In genomic region chr5:178417391-178417811, GRCh38 we compare ENCODE assay signal across 1 cellular context.
A peak's percentile ranks its signal among the peaks of the same experiment; 100 is the strongest.
TF ChIP-seq lines count a peak whose summit lies in the region.

No MANE protein-coding gene starts in this region.

TF ChIP-seq in K562, 482 proteins besides CTCF, POLR2A, EP300 and RAD21 (continued from another document and continues in another):
- no peak for TF ChIP-seq TFE3 (CRISPR knock-in tag; IDR thresholded peaks at IDR 0.05)
- TF ChIP-seq ZNF174 (CRISPR knock-in tag; IDR thresholded peaks at IDR 0.05) = no peak
- TF ChIP-seq ZNF584 (CRISPR knock-in tag; IDR thresholded peaks at IDR 0.05; ENCODE audit: low read depth) = no peak
- TF ChIP-seq MNT (conservative IDR thresholded peaks at IDR 0.05) = no peak
- no peak for TF ChIP-seq CAMTA2 (CRISPR knock-in tag; conservative IDR thresholded peaks at IDR 0.05)
- peak; percentile 95 for TF ChIP-seq KLF16 (IDR thresholded peaks at IDR 0.05)
- TF ChIP-seq ELF4 (CRISPR knock-in tag; IDR thresholded peaks at IDR 0.05) = peak; percentile 81
- TF ChIP-seq MED1 (CRISPR knock-in tag; IDR thresholded peaks at IDR 0.05; ENCODE audit: borderline replicate concordance) = no peak
- TF ChIP-seq USF2 (CRISPR knock-in tag; IDR thresholded peaks at IDR 0.05) = no peak
- TF ChIP-seq ZNF24 (IDR thresholded peaks at IDR 0.05) = no peak
- TF ChIP-seq ZNF3 (CRISPR knock-in tag; IDR thresholded peaks at IDR 0.05) = no peak
- TF ChIP-seq RHOXF2B (CRISPR knock-in tag; conservative IDR thresholded peaks at IDR 0.05) = no peak
- no peak for TF ChIP-seq ELK3 (CRISPR knock-in tag; IDR thresholded peaks at IDR 0.05)
- TF ChIP-seq CBX2 (IDR thresholded peaks at IDR 0.05; ENCODE audit: insufficient read depth, low read length, poor library complexity, severe bottlenecking) = no peak
- TF ChIP-seq ZNF12 (CRISPR knock-in tag; IDR thresholded peaks at IDR 0.05) = no peak
- TF ChIP-seq EZH2 (IDR thresholded peaks at IDR 0.05; ENCODE audit: borderline replicate concordance, low read depth, low read length) = no peak
- TF ChIP-seq, protein P1, sequence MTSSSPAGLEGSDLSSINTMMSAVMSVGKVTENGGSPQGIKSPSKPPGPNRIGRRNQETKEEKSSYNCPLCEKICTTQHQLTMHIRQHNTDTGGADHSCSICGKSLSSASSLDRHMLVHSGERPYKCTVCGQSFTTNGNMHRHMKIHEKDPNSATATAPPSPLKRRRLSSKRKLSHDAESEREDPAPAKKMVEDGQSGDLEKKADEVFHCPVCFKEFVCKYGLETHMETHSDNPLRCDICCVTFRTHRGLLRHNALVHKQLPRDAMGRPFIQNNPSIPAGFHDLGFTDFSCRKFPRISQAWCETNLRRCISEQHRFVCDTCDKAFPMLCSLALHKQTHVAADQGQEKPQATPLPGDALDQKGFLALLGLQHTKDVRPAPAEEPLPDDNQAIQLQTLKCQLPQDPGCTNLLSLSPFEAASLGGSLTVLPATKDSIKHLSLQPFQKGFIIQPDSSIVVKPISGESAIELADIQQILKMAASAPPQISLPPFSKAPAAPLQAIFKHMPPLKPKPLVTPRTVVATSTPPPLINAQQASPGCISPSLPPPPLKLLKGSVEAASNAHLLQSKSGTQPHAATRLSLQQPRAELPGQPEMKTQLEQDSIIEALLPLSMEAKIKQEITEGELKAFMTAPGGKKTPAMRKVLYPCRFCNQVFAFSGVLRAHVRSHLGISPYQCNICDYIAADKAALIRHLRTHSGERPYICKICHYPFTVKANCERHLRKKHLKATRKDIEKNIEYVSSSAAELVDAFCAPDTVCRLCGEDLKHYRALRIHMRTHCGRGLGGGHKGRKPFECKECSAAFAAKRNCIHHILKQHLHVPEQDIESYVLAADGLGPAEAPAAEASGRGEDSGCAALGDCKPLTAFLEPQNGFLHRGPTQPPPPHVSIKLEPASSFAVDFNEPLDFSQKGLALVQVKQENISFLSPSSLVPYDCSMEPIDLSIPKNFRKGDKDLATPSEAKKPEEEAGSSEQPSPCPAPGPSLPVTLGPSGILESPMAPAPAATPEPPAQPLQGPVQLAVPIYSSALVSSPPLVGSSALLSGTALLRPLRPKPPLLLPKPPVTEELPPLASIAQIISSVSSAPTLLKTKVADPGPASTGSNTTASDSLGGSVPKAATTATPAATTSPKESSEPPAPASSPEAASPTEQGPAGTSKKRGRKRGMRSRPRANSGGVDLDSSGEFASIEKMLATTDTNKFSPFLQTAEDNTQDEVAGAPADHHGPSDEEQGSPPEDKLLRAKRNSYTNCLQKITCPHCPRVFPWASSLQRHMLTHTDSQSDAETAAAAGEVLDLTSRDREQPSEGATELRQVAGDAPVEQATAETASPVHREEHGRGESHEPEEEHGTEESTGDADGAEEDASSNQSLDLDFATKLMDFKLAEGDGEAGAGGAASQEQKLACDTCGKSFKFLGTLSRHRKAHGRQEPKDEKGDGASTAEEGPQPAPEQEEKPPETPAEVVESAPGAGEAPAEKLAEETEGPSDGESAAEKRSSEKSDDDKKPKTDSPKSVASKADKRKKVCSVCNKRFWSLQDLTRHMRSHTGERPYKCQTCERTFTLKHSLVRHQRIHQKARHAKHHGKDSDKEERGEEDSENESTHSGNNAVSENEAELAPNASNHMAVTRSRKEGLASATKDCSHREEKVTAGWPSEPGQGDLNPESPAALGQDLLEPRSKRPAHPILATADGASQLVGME (CRISPR knock-in tag; IDR thresholded peaks at IDR 0.05) = no peak
- TF ChIP-seq ZNF395 (CRISPR knock-in tag; IDR thresholded peaks at IDR 0.05) = peak; percentile 80
- no peak for TF ChIP-seq YY1 (IDR thresholded peaks at IDR 0.05; ENCODE audit: borderline replicate concordance in 1 of 3, control insufficient read depth in 1 of 3, extremely low read depth in 1 of 3, insufficient read depth in 3 of 3, insufficient read length in 1 of 3, insufficient replicate concordance in 2 of 3, low read depth in 1 of 3, low read length in 2 of 3)
- TF ChIP-seq MTA2 (IDR thresholded peaks at IDR 0.05; ENCODE audit: low read depth) = peak; percentile 82
- no peak for TF ChIP-seq ZNF57 (CRISPR knock-in tag; IDR thresholded peaks at IDR 0.05)
- TF ChIP-seq THRB (CRISPR knock-in tag; conservative IDR thresholded peaks at IDR 0.05) = peak; percentile 64; the same call in 1 of the 2 replicates
- no peak for TF ChIP-seq E2F3 (CRISPR knock-in tag; IDR thresholded peaks at IDR 0.05)
- TF ChIP-seq ZNF785 (CRISPR knock-in tag; IDR thresholded peaks at IDR 0.05) = no peak
- no peak for TF ChIP-seq SRSF3 (IDR thresholded peaks at IDR 0.05; ENCODE audit: insufficient read depth, low read length)
- TF ChIP-seq THAP12 (CRISPR knock-in tag; IDR thresholded peaks at IDR 0.05) = no peak
- no peak for TF ChIP-seq WHSC1 (IDR thresholded peaks at IDR 0.05; ENCODE audit: low read length)
- TF ChIP-seq CREB1 (IDR thresholded peaks at IDR 0.05) = no peak
- TF ChIP-seq CREB1 (CRISPR knock-in tag; IDR thresholded peaks at IDR 0.05) = no peak
- TF ChIP-seq, protein P2, sequence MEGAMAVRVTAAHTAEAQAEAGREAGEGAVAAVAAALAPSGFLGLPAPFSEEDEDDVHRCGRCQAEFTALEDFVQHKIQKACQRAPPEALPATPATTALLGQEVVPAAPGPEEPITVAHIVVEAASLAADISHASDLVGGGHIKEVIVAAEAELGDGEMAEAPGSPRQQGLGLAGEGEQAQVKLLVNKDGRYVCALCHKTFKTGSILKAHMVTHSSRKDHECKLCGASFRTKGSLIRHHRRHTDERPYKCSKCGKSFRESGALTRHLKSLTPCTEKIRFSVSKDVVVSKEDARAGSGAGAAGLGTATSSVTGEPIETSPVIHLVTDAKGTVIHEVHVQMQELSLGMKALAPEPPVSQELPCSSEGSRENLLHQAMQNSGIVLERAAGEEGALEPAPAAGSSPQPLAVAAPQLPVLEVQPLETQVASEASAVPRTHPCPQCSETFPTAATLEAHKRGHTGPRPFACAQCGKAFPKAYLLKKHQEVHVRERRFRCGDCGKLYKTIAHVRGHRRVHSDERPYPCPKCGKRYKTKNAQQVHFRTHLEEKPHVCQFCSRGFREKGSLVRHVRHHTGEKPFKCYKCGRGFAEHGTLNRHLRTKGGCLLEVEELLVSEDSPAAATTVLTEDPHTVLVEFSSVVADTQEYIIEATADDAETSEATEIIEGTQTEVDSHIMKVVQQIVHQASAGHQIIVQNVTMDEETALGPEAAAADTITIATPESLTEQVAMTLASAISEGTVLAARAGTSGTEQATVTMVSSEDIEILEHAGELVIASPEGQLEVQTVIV (CRISPR knock-in tag; IDR thresholded peaks at IDR 0.05; ENCODE audit: borderline replicate concordance) = no peak
- no peak for TF ChIP-seq MTA3 (IDR thresholded peaks at IDR 0.05; ENCODE audit: borderline replicate concordance)
- TF ChIP-seq C11orf30 (IDR thresholded peaks at IDR 0.05; ENCODE audit: low read depth) = peak; percentile 46
- no peak for TF ChIP-seq HMBOX1 (IDR thresholded peaks at IDR 0.05)
- TF ChIP-seq PRMT5 (CRISPR knock-in tag; IDR thresholded peaks at IDR 0.05) = no peak
- no peak for TF ChIP-seq SNRNP70 (optimal IDR thresholded peaks at IDR 0.05; ENCODE audit: low read depth, low read length)
- no peak for TF ChIP-seq MYBL2 (IDR thresholded peaks at IDR 0.05; ENCODE audit: low read depth)
- no peak for TF ChIP-seq MYBL2 (CRISPR knock-in tag; IDR thresholded peaks at IDR 0.05; ENCODE audit: borderline replicate concordance)
- TF ChIP-seq FOXK1 (CRISPR knock-in tag; IDR thresholded peaks at IDR 0.05; ENCODE audit: borderline replicate concordance) = no peak
- TF ChIP-seq, protein P3, sequence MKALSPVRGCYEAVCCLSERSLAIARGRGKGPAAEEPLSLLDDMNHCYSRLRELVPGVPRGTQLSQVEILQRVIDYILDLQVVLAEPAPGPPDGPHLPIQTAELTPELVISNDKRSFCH (CRISPR knock-in tag; IDR thresholded peaks at IDR 0.05) = no peak
- TF ChIP-seq, protein P3 (tag; IDR thresholded peaks at IDR 0.05) = peak; percentile 78
- no peak for TF ChIP-seq BRD9 (IDR thresholded peaks at IDR 0.05; ENCODE audit: low read depth, partially characterized antibody)
- no peak for TF ChIP-seq SIN3A (IDR thresholded peaks at IDR 0.05; ENCODE audit: borderline replicate concordance in 2 of 2, control insufficient read depth in 1 of 2, low read depth in 2 of 2, low read length in 2 of 2)
- no peak for TF ChIP-seq ZNF146 (CRISPR knock-in tag; IDR thresholded peaks at IDR 0.05; ENCODE audit: unreplicated experiment)
- no peak for TF ChIP-seq PTTG1 (tag; IDR thresholded peaks at IDR 0.05; ENCODE audit: low read depth)
- TF ChIP-seq GTF2A2 (tag; IDR thresholded peaks at IDR 0.05) = no peak
